In the genomic region with DNA sequence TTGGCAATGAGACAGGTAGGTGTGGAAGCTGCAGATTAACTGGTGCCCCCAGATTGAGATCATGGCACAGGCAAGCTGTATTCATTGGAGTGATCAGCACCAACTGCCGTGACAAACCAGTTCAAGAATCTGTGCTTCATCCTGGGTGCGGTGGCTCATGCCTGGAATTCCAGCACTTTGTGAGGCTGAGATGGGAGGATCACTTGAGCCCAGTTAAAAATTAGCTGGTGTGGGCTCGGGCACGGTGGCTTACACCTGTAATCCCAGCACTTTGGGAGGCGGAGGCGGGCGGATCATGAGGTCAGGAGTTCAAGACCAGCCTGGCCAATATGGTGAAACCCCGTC, we compare ENCODE assay signal across 8 cellular contexts. TPM values are rescaled to one million over a fixed set of nuclear protein-coding genes. Genes with fewer than 3 reads are reported as not detected.
DNase-seq lines count a peak whose midpoint lies in the region; ATAC-seq and TF ChIP-seq lines count a peak whose summit lies in the region.
"Not testable (repeated sequence)": the region's sequence is repeated elsewhere in the genome, so short reads cannot be mapped to it uniquely, and the experiment has no call there.

No MANE protein-coding gene starts in this region.

- H3K4me3 Mint-ChIP-seq in activated naive CD8-positive, alpha-beta T cell; endodermal cell: not testable (repeated sequence)

- not testable (repeated sequence) for ATAC-seq in right cardiac atrium

- peaks cover 29% of the 10 kb centered on the region for H3K4me1 Mint-ChIP-seq in activated naive CD8-positive, alpha-beta T cell (ENCODE audit: low read depth)
- peaks cover 25% of the 10 kb centered on the region for H3K4me1 Mint-ChIP-seq in endodermal cell

- intact Hi-C loops in right cardiac atrium (cut with DNase I) = loop anchor here in 2 of 4 donors (5.0 to 10.0 kb wide), 3 partner anchors 32 to 215 kb away; a partner anchor contains a TSS
- intact Hi-C loops in spleen (cut with DNase I; ENCODE audit: low total_unique reads) = not testable (repeated sequence)

- not testable (repeated sequence) for TF ChIP-seq CTCF in AG04450 (IDR thresholded peaks at IDR 0.05; ENCODE audit: low read depth, low read length); SK-N-SH (IDR thresholded peaks at IDR 0.05); endodermal cell (conservative IDR thresholded peaks at IDR 0.05); spleen (IDR thresholded peaks at IDR 0.05 in 8 of 11, conservative IDR thresholded peaks at IDR 0.05 in 3 of 11)

- WGBS in SK-N-SH (ENCODE audit: low lambda C conversion rate) = 70% methylated on average over 8 of the region's 8 CpGs
- 96% methylated on average over 3 to 8 of the region's 8 CpGs for WGBS in endodermal cell (ENCODE audit: insufficient coverage in 1 of 2, insufficient read length in 1 of 2), 2 experiments
- 95% methylated on average over 8 of the region's 8 CpGs for WGBS in right cardiac atrium
- 95 to 98% (median 96%) methylated on average over 8 of the region's 8 CpGs for WGBS in spleen, 5 donors

- H3K9me3 ChIP-seq in AG04450 (ENCODE audit: control insufficient read depth, insufficient read depth, low read length); SK-N-SH; endodermal cell (ENCODE audit: control insufficient read depth, low read length); right cardiac atrium (ENCODE audit: control insufficient read depth, low read length); mucosa of rectum (ENCODE audit: control insufficient read depth in 2 of 2, low read length in 2 of 2); spleen: not testable (repeated sequence)

- not testable (repeated sequence) for TF ChIP-seq EP300 in SK-N-SH (IDR thresholded peaks at IDR 0.05; ENCODE audit: borderline replicate concordance in 1 of 2, low read depth in 1 of 2, low read length in 1 of 2)

- H3K4me2 ChIP-seq in SK-N-SH = peak overlapping the region; percentile 81

- H3K4me1 ChIP-seq in SK-N-SH (ENCODE audit: control insufficient read depth in 1 of 2, insufficient read depth in 2 of 2, low read depth in 1 of 2, low read length in 1 of 2) = peaks cover 2 to 41% of the 10 kb centered on the region in 2 experiments
- not testable (repeated sequence) for H3K4me1 ChIP-seq in endodermal cell (ENCODE audit: control insufficient read depth, insufficient read depth, low read length)
- H3K4me1 ChIP-seq in right cardiac atrium (ENCODE audit: control insufficient read depth, insufficient read depth, low read length) = peaks cover 13% of the 10 kb centered on the region
- H3K4me1 ChIP-seq in mucosa of rectum (ENCODE audit: control insufficient read depth in 2 of 2, insufficient read depth in 2 of 2, low read length in 2 of 2) = peaks cover 28 to 39% of the 10 kb centered on the region in 2 donors
- H3K4me1 ChIP-seq in spleen = peaks cover 26 to 83% (median 52%) of the 10 kb centered on the region in 6 donors

- H3K9me2 ChIP-seq in SK-N-SH = not testable (repeated sequence)

- peaks cover 48% of the 10 kb centered on the region for H3F3A ChIP-seq in SK-N-SH (replicated peaks; ENCODE audit: insufficient read depth)

- H3K4me3 ChIP-seq in AG04450 (ENCODE audit: low read depth, low read length); SK-N-SH (ENCODE audit: low read depth in 2 of 2, low read length in 1 of 2); right cardiac atrium (ENCODE audit: low read length); spleen: not testable (repeated sequence)
- peak overlapping the region; percentile 8 for H3K4me3 ChIP-seq in endodermal cell (ENCODE audit: low read length)
- peak overlapping the region in 1 of 2 donors; percentile 1 for H3K4me3 ChIP-seq in mucosa of rectum (ENCODE audit: low read length in 2 of 2)

- not testable (repeated sequence) for TF ChIP-seq POLR2A in spleen (IDR thresholded peaks at IDR 0.05)

- H3K27ac ChIP-seq in AG04450 (ENCODE audit: low read depth, low read length) (peak overlapping the region; percentile 48), SK-N-SH (ENCODE audit: low read depth in 2 of 2, low read length in 1 of 2) (peak overlapping the region; percentile 81 to 100; a peak in 3 of 4 replicates), right cardiac atrium (ENCODE audit: low read length) (peak overlapping the region; percentile 11), mucosa of rectum (ENCODE audit: low read depth in 2 of 2, low read length in 2 of 2) (peak overlapping the region; percentile 82 to 86), spleen (peak overlapping the region in 7 of 8 donors; percentile 34 to 89 (median 84))
- H3K27ac ChIP-seq in endodermal cell (ENCODE audit: low read depth, low read length) = not testable (repeated sequence)

- H4K20me1 ChIP-seq in SK-N-SH (ENCODE audit: insufficient read depth) = not testable (repeated sequence)

- peaks cover 39% of the 10 kb centered on the region; the same call in 1 of the 2 replicates for H3K79me2 ChIP-seq in SK-N-SH (ENCODE audit: insufficient read depth)

- not testable (repeated sequence) for H2AFZ ChIP-seq in SK-N-SH (ENCODE audit: low read depth)

- not testable (repeated sequence) for H3K27me3 ChIP-seq in AG04450 (ENCODE audit: control insufficient read depth, insufficient read depth, low read length); SK-N-SH (ENCODE audit: insufficient read depth); endodermal cell (ENCODE audit: control insufficient read depth, insufficient read depth, low read length, poor library complexity, severe bottlenecking); right cardiac atrium (ENCODE audit: control insufficient read depth, insufficient read depth); mucosa of rectum (ENCODE audit: control insufficient read depth in 2 of 2, insufficient read depth in 2 of 2, low read length in 2 of 2); spleen (replicated peaks in 1 of 7)

- H3K27me3 Mint-ChIP-seq in activated naive CD8-positive, alpha-beta T cell; endodermal cell (ENCODE audit: insufficient read depth): not testable (repeated sequence)

- POLR2A ChIA-PET in AG04450 (lab: Yijun Ruan, JAX) = interaction anchor here (2.4 kb wide), 1 partner anchor 33 kb away, joined by 9 read pairs; a partner anchor contains a TSS
- POLR2A ChIA-PET in SK-N-SH (lab: Yijun Ruan, JAX) = not testable (repeated sequence)

- H3K36me3 ChIP-seq in SK-N-SH (replicated peaks in 1 of 2; ENCODE audit: control insufficient read depth in 1 of 2, insufficient read depth in 2 of 2, low read length in 1 of 2) (peaks cover 0 to 48% of the 10 kb centered on the region in 2 experiments), endodermal cell (ENCODE audit: control insufficient read depth, insufficient read depth, low read length) (peaks cover 68% of the 10 kb centered on the region), mucosa of rectum (ENCODE audit: control insufficient read depth in 2 of 2, insufficient read depth in 2 of 2, low read length in 2 of 2) (peaks cover 29 to 38% of the 10 kb centered on the region in 2 donors), spleen (peaks cover 0 to 99% (median 69%) of the 10 kb centered on the region in 6 donors)

- H3K9ac ChIP-seq in SK-N-SH = peak overlapping the region; percentile 88
- not testable (repeated sequence) for H3K9ac ChIP-seq in endodermal cell (ENCODE audit: extremely low read depth, low read length, poor library complexity, severe bottlenecking)
- H3K9ac ChIP-seq in mucosa of rectum (ENCODE audit: low read depth in 1 of 2, low read length in 2 of 2) = peak overlapping the region; percentile 4 to 8

- TF ChIP-seq RAD21 in SK-N-SH (IDR thresholded peaks at IDR 0.05; ENCODE audit: low read length) = not testable (repeated sequence)

- H3K27ac Mint-ChIP-seq in activated naive CD8-positive, alpha-beta T cell = peak overlapping the region; percentile 46
- H3K27ac Mint-ChIP-seq in endodermal cell = peak overlapping the region; percentile 82

- CTCF ChIA-PET in AG04450 (lab: Charles Lee) = interaction anchor here (1.2 to 3.0 kb wide), 3 partner anchors 8 to 248 kb away, joined by 3 to 14 read pairs (median 8); no protein-coding TSS in a partner anchor
- CTCF ChIA-PET in SK-N-SH (lab: Yijun Ruan, JAX) = not testable (repeated sequence)

- DNase-seq in AG04450 (ENCODE audit: low read depth, low spot score); SK-N-SH; endodermal cell; right cardiac atrium: not testable (repeated sequence)
- peak; percentile 92 for DNase-seq in HK-2 (ENCODE audit: unreplicated experiment)
- peak; percentile 36 for DNase-seq in spleen

- not testable (repeated sequence) for H3K9me3 Mint-ChIP-seq in activated naive CD8-positive, alpha-beta T cell (ENCODE audit: low read depth); endodermal cell

- not testable (repeated sequence) for H3K36me3 Mint-ChIP-seq in activated naive CD8-positive, alpha-beta T cell
- H3K36me3 Mint-ChIP-seq in endodermal cell (ENCODE audit: low read depth) = peaks cover 61% of the 10 kb centered on the region

RNA-seq across cellular contexts. Expression of a gene that starts 33.1 kb away (rescaled TPM):
- polyA plus RNA-seq in AG04450 (2011; rRNA removed) = 1.5 and 2.6 TPM in 2 replicates
- 2.8 and 3.2 TPM in 2 replicates for polyA minus RNA-seq in AG04450 (2011; rRNA and poly(A)+ RNA removed)
- 0.12 and 0.31 TPM in 2 replicates for polyA plus RNA-seq in SK-N-SH (2012; rRNA removed)
- 0.17 and 0.21 TPM in 2 replicates for polyA plus RNA-seq in SK-N-SH (2012; cell fraction: cytosol; rRNA removed)
- 0.11 and 0.74 TPM in 2 replicates for polyA plus RNA-seq in SK-N-SH (2012; cell fraction: nucleus; rRNA removed)
- 10 to 100 TPM in 1 of 2 donors, 1 to 10 TPM in 1; 6.0 to 24.5 TPM for total RNA-seq in endodermal cell
- polyA plus RNA-seq in endodermal cell (2013, experiment 1 of 2) = 0.93 TPM
- polyA plus RNA-seq in endodermal cell (2013, experiment 2 of 2) = 0.99 TPM
- total RNA-seq in right cardiac atrium = 1 to 10 TPM; 5.3 to 6.8 (median 5.8) TPM
- polyA plus RNA-seq in right cardiac atrium = 3.6 TPM
- 10 to 100 TPM; 42.5 to 75.6 (median 55.3) TPM for total RNA-seq in spleen
- polyA plus RNA-seq in spleen = 10 to 100 TPM in 2 of 3 donors, 1 to 10 TPM in 1; 5.6 to 13.3 (median 10.2) TPM

RNA-seq across cellular contexts. Expression of a gene that starts 33.8 kb away (rescaled TPM):
- 32.7 and 36.3 TPM in 2 replicates for polyA plus RNA-seq in AG04450 (2011; rRNA removed)
- polyA minus RNA-seq in AG04450 (2011; rRNA and poly(A)+ RNA removed) = 69.2 and 71.5 TPM in 2 replicates
- polyA plus RNA-seq in SK-N-SH (2012; rRNA removed) = 23.7 and 32.6 TPM in 2 replicates
- polyA plus RNA-seq in SK-N-SH (2012; cell fraction: cytosol; rRNA removed) = 23.3 and 30.1 TPM in 2 replicates
- 63.1 and 81.3 TPM in 2 replicates for polyA plus RNA-seq in SK-N-SH (2012; cell fraction: nucleus; rRNA removed)
- total RNA-seq in endodermal cell = 100 to 1,000 TPM; 168 to 197 TPM
- 29.0 TPM for polyA plus RNA-seq in endodermal cell (2013, experiment 1 of 2)
- 34.7 TPM for polyA plus RNA-seq in endodermal cell (2013, experiment 2 of 2)
- total RNA-seq in right cardiac atrium = 100 to 1,000 TPM; 232 to 310 (median 267) TPM
- polyA plus RNA-seq in right cardiac atrium = 134 TPM
- total RNA-seq in spleen = 100 to 1,000 TPM; 313 to 511 (median 379) TPM
- polyA plus RNA-seq in spleen = 100 to 1,000 TPM in 1 of 3 donors, 10 to 100 TPM in 2; 64.0 to 101 (median 68.4) TPM
